8 cellular contexts compared by ENCODE assay signal in genomic region chr11:126063510-126063858, GRCh38.
DNase-seq lines count a peak whose midpoint lies in the region; TF ChIP-seq lines count a peak whose summit lies in the region.

No MANE protein-coding gene starts in this region.

- no peaks in the 10 kb centered on the region for H3K9me3 ChIP-seq in SK-N-MC (ENCODE audit: low read depth, low read length)

- H3K4me3 ChIP-seq in GM06990 (replicated peaks; ENCODE audit: low read depth, low read length) (peak overlapping the region; percentile 30), SK-N-MC (peak overlapping the region; percentile 85), fibroblast of pulmonary artery (replicated peaks; ENCODE audit: low read depth, low read length) (peak overlapping the region; percentile 29), retinal pigment epithelial cell (ENCODE audit: low read length) (peak overlapping the region; percentile 43)

- no peak overlapping the region for H3K27ac ChIP-seq in SK-N-MC

- H3K36me3 ChIP-seq in GM06990 (ENCODE audit: control insufficient read depth, insufficient read depth, low read length) (no peaks in the 10 kb centered on the region), SK-N-MC (ENCODE audit: insufficient read depth, low read length) (no peaks in the 10 kb centered on the region)

- TF ChIP-seq CTCF in GM06990 (IDR thresholded peaks at IDR 0.05; ENCODE audit: insufficient read depth, low read length, poor library complexity, severe bottlenecking) (no peak), fibroblast of pulmonary artery (IDR thresholded peaks at IDR 0.05; ENCODE audit: low read length, missing control alignments) (no peak), retinal pigment epithelial cell (conservative IDR thresholded peaks at IDR 0.05; ENCODE audit: low read depth, low read length) (no peak)

- no peak overlapping the region for H3K9ac ChIP-seq in SK-N-MC (ENCODE audit: insufficient read length)

- H3K27me3 ChIP-seq in GM06990 (replicated peaks; ENCODE audit: control insufficient read depth, insufficient read depth, low read length): no peaks in the 10 kb centered on the region; the same call in none of the 2 replicates

- DNase-seq in GM06990 (ENCODE audit: extremely low read depth, insufficient read length) (no peak), SK-N-MC (ENCODE audit: low read depth, low spot score) (no peak), fibroblast of pulmonary artery (ENCODE audit: low read depth) (no peak), retinal pigment epithelial cell (ENCODE audit: low read depth) (no peak), OCI-M2 (lab: John Stamatoyannopoulos, UW; ENCODE audit: unreplicated experiment) (no peak), NK-92 (lab: John Stamatoyannopoulos, UW; ENCODE audit: unreplicated experiment) (no peak), NCI-H2196 (lab: John Stamatoyannopoulos, UW; ENCODE audit: unreplicated experiment) (no peak), NCI-H1930 (lab: John Stamatoyannopoulos, UW) (no peak)

Comparison
In these comparisons a context has a peak if more than half of its experiments do, and no peak if none do; other contexts are left out.
1. H3K4me3 ChIP-seq: peak in every context shown above with its lines; median percentile 85 in SK-N-MC; 43 in retinal pigment epithelial cell; 30 in GM06990; 29 in fibroblast of pulmonary artery.